Comparison of ENCODE assay signal across 10 cellular contexts in the genomic region with DNA sequence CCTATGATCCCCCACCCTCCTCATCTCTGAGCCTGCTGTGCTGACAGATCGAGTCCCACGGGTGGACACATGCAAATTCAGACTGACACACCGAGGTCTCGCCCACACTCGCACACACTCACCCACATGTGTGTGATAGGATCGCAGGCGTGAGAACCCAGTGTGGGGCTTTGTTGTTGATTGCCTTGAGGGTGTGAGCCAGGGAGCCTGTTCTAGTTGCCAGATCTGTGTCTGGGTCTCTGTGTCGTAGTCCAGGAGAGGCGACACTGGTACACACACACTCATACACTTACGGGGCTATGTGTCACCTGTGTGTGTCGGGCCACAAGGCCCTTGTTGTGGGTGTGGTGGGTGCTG. TPM values are rescaled to one million over a fixed set of nuclear protein-coding genes. Genes with fewer than 3 reads are reported as not detected.
A peak's percentile ranks its signal among the peaks of the same experiment; 100 is the strongest.
DNase-seq lines count a peak whose midpoint lies in the region; TF ChIP-seq lines count a peak whose summit lies in the region.
"Had no signal": no experiment of that assay in that cellular context is flagged by ENCODE, and none has a peak within 500 bp of the region (broad histone marks: within the 10 kb centered on the region; RNA-seq: fewer than 3 reads in every experiment).

No MANE protein-coding gene starts in this region.

- peak overlapping the region in 1 of 2 experiments; percentile 47 for H3K23ac ChIP-seq in mesenchymal stem cell (ENCODE audit: low read length in 2 of 2)

- intact Hi-C loops in mammary epithelial cell (cut with micrococcal nuclease): loop anchor here (2.0 kb wide), 1 partner anchor 93 kb away; no protein-coding TSS in a partner anchor

- 17% methylated on average over 11 of the region's 11 CpGs for WGBS in mammary epithelial cell (ENCODE audit: low coverage, missing lambda C conversion rate)
- 35% methylated on average over 8 of the region's 11 CpGs for WGBS in mesenchymal stem cell

- TF ChIP-seq CTCF in HFF-Myc (IDR thresholded peaks at IDR 0.05; ENCODE audit: low read depth, low read length, missing control alignments): no peak
- no peak for TF ChIP-seq CTCF in mammary epithelial cell (conservative IDR thresholded peaks at IDR 0.05 in 1 of 2, IDR thresholded peaks at IDR 0.05 in 1 of 2; ENCODE audit: extremely low read depth in 1 of 2, insufficient read depth in 1 of 2, low read depth in 1 of 2, low read length in 2 of 2)

- BruUV-seq in mammary epithelial cell (replicated peaks; lab: Mats Ljungman, UMichigan): no TSS peak

- H3K18ac ChIP-seq in mesenchymal stem cell (ENCODE audit: low read depth in 1 of 2, low read length in 2 of 2): peak overlapping the region in 1 of 2 experiments; percentile 37

- H3K14ac ChIP-seq in mesenchymal stem cell (ENCODE audit: low read length in 2 of 2): peak overlapping the region in 1 of 2 experiments; percentile 91

- H3K79me1 ChIP-seq in mesenchymal stem cell (replicated peaks; ENCODE audit: low read length, poor library complexity, severe bottlenecking): no peaks in the 10 kb centered on the region

- peak overlapping the region; percentile 4 to 72 for H2BK12ac ChIP-seq in mesenchymal stem cell (ENCODE audit: low read length in 2 of 2)

- no peak overlapping the region for H2BK120ac ChIP-seq in mesenchymal stem cell (ENCODE audit: low read depth, low read length)

- dilution Hi-C loops in mammary epithelial cell (cut with HindIII; ENCODE audit: low sequenced_read_pairs): no loop called here

- CTCF ChIA-PET in mammary epithelial cell (lab: Charles Lee; ENCODE audit: low non-redundant PET): no interaction called here

- H3K4me1 ChIP-seq in mammary epithelial cell (ENCODE audit: insufficient read depth, low read length) (peaks cover 63% of the 10 kb centered on the region), mesenchymal stem cell (ENCODE audit: control insufficient read depth, insufficient read depth, low read depth, low read length) (peaks cover 36% of the 10 kb centered on the region), stomach smooth muscle (ENCODE audit: control insufficient read depth, insufficient read depth, low read length) (peaks cover 73% of the 10 kb centered on the region)

- H3K4me2 ChIP-seq in mammary epithelial cell (ENCODE audit: insufficient read depth, low read depth, low read length) (peak overlapping the region; percentile 85), mesenchymal stem cell (ENCODE audit: low read length, poor library complexity, severe bottlenecking) (no peak overlapping the region)

- H4K20me1 ChIP-seq in mammary epithelial cell (ENCODE audit: insufficient read depth, low read length): no peaks in the 10 kb centered on the region

- H3K36me3 ChIP-seq in mammary epithelial cell (ENCODE audit: insufficient read depth, low read length): no peaks in the 10 kb centered on the region
- H3K36me3 ChIP-seq in mesenchymal stem cell (ENCODE audit: control insufficient read depth in 1 of 2, insufficient read depth in 2 of 2, low read depth in 1 of 2, low read length in 2 of 2): no peaks in the 10 kb centered on the region
- H3K36me3 ChIP-seq in stomach smooth muscle (ENCODE audit: control insufficient read depth in 2 of 2, insufficient read depth in 2 of 2, low read length in 2 of 2): no peaks in the 10 kb centered on the region

- H2AK5ac ChIP-seq in mesenchymal stem cell (ENCODE audit: low read length, severe bottlenecking): no peak overlapping the region

- peak overlapping the region; percentile 19 to 27 for H3K4ac ChIP-seq in mesenchymal stem cell (ENCODE audit: low read depth in 1 of 2, low read length in 2 of 2)

- H2BK15ac ChIP-seq in mesenchymal stem cell (ENCODE audit: low read depth, poor library complexity, severe bottlenecking): peak overlapping the region; percentile 9

- peaks cover 64% of the 10 kb centered on the region for H3K79me2 ChIP-seq in mammary epithelial cell (ENCODE audit: insufficient read depth, low read length)

- peak overlapping the region; percentile 48 for H3K4me3 ChIP-seq in HFF-Myc (replicated peaks; ENCODE audit: low read depth, low read length)
- peak overlapping the region; percentile 67 to 92 (median 69) for H3K4me3 ChIP-seq in mammary epithelial cell (replicated peaks in 1 of 3; ENCODE audit: insufficient read depth in 1 of 3, low read depth in 2 of 3, low read length in 3 of 3)
- H3K4me3 ChIP-seq in mesenchymal stem cell (ENCODE audit: insufficient read depth in 1 of 2, low read depth in 1 of 2, low read length in 2 of 2): peak overlapping the region in 1 of 2 experiments; percentile 58
- peak overlapping the region in 1 of 2 donors; percentile 77 for H3K4me3 ChIP-seq in stomach smooth muscle (ENCODE audit: low read length in 2 of 2)
- H3K4me3 ChIP-seq: K562 had no signal

- H3K27me3 ChIP-seq in mammary epithelial cell (ENCODE audit: insufficient read depth, low read length) (no peaks in the 10 kb centered on the region), mesenchymal stem cell (ENCODE audit: control insufficient read depth in 1 of 2, insufficient read depth in 1 of 2, low read length in 2 of 2) (peaks cover 13 to 68% of the 10 kb centered on the region in 2 experiments), stomach smooth muscle (ENCODE audit: control insufficient read depth in 1 of 2, insufficient read depth in 2 of 2, low read length in 2 of 2) (no peaks in the 10 kb centered on the region)

- in situ Hi-C loops in mammary epithelial cell (cut with MboI; ENCODE audit: low sequenced_read_pairs in 2 of 2): no loop called here

- H3K27ac ChIP-seq in mammary epithelial cell (ENCODE audit: insufficient read depth, low read depth, low read length) (peak overlapping the region; percentile 9), mesenchymal stem cell (ENCODE audit: low read length, poor library complexity, severe bottlenecking) (no peak overlapping the region), stomach smooth muscle (ENCODE audit: low read length) (peak overlapping the region; percentile 87)

- peak overlapping the region; percentile 50 for H2AFZ ChIP-seq in mammary epithelial cell (ENCODE audit: low read depth, low read length)
- no peak overlapping the region for H2AFZ ChIP-seq in mesenchymal stem cell (ENCODE audit: low read depth, low read length)

- no peak overlapping the region for H4K8ac ChIP-seq in mesenchymal stem cell (ENCODE audit: low read length)

- DNase-seq in HFF-Myc (ENCODE audit: extremely low read depth, low read depth): no peak
- peak; percentile 42 for DNase-seq in mammary epithelial cell
- DNase-seq in mesenchymal stem cell: no peak
- DNase-seq in NCI-H69 (lab: John Stamatoyannopoulos, UW): no peak
- no peak for DNase-seq in NCI-H226
- DNase-seq in GM03348 (ENCODE audit: low spot score): no peak
- DNase-seq in NCI-H1694 (lab: John Stamatoyannopoulos, UW): no peak
- DNase-seq: effector memory CD8-positive, alpha-beta T cell had no signal

- H2BK5ac ChIP-seq in mesenchymal stem cell (ENCODE audit: low read depth, low read length, poor library complexity, severe bottlenecking): no peak overlapping the region

- no peak overlapping the region for H4K91ac ChIP-seq in mesenchymal stem cell (ENCODE audit: low read length)

- H3K9me3 ChIP-seq in mammary epithelial cell (replicated peaks; ENCODE audit: insufficient read depth, low read length) (no peaks in the 10 kb centered on the region), mesenchymal stem cell (ENCODE audit: control insufficient read depth, low read length) (no peaks in the 10 kb centered on the region), stomach smooth muscle (ENCODE audit: control insufficient read depth in 2 of 2, low read length in 2 of 2) (no peaks in the 10 kb centered on the region)

- peak overlapping the region; percentile 72 for H3K9ac ChIP-seq in mammary epithelial cell (ENCODE audit: insufficient read depth, low read length)
- peak overlapping the region; percentile 25 for H3K9ac ChIP-seq in mesenchymal stem cell (ENCODE audit: low read length)
- peak overlapping the region; percentile 41 to 69 for H3K9ac ChIP-seq in stomach smooth muscle (ENCODE audit: low read length in 2 of 2)

RNA-seq across cellular contexts. Expression of a gene that starts 2.0 kb away (rescaled TPM):
- 10 to 100 TPM; 17.6 to 45.2 TPM for total RNA-seq in mammary epithelial cell
- polyA plus RNA-seq in mammary epithelial cell: 8.2 TPM
- polyA minus RNA-seq in mammary epithelial cell: 16.6 TPM
- polyA plus RNA-seq in mesenchymal stem cell (2013, experiment 1 of 2): 2.3 TPM
- polyA plus RNA-seq in mesenchymal stem cell (2013, experiment 2 of 2): 2.2 TPM
- total RNA-seq: K562 had no signal
- polyA plus RNA-seq: K562 had no signal
